ENCODE assay signal across 19 cellular contexts in the genomic region with DNA sequence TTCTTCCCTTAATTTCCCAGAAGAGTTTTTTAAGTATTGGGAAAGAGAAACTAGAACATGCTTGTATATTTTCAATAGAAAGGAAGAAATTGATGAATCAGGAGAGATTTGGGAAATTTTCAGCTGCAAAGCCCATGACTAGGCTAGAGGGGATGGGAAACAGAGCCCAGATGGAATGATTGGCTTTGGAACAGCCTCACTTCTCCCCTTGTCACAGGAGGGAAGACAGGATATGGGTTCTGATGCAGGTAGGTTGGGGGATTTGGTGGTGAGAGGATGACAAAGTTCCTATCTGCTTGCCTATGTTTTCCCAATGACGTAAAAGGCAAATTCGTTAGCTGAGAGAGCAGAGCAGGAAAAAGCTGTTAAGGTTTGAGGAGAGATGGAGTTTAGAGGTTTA. TPM values are rescaled to one million over a fixed set of nuclear protein-coding genes. Genes with fewer than 3 reads are reported as not detected.
A peak's percentile ranks its signal among the peaks of the same experiment; 100 is the strongest.
DNase-seq lines count a peak whose midpoint lies in the region; ATAC-seq, FAIRE-seq and TF ChIP-seq lines count a peak whose summit lies in the region.
"Had no signal": no experiment of that assay in that cellular context is flagged by ENCODE, and none has a peak within 500 bp of the region (broad histone marks: within the 10 kb centered on the region; RNA-seq: fewer than 3 reads in every experiment).

No MANE protein-coding gene starts in this region.

- H3K27ac ChIP-seq in GM23338 (ENCODE audit: low read depth) (no peak overlapping the region), IMR-90 (ENCODE audit: insufficient read depth, low read length) (no peak overlapping the region), H1 (ENCODE audit: low read depth, low read length) (no peak overlapping the region), neural progenitor cell (no peak overlapping the region), ovary (no peak overlapping the region)
- H3K27ac ChIP-seq: BLaER1, HL-60 had no signal

- no CpG with 5 or more reads among the region's 2 CpGs for WGBS in IMR-90 (ENCODE audit: extremely low coverage in 2 of 2, insufficient read length in 1 of 2), 2 experiments
- WGBS in H1 (ENCODE audit: extremely low coverage in 1 of 2, insufficient coverage in 1 of 2, insufficient read length in 1 of 2, insufficient replicate concordance in 2 of 2, low coverage in 1 of 2, low lambda C conversion rate in 2 of 2, missing lambda C conversion rate in 1 of 2), 2 experiments: 68% methylated on average over 2 of the region's 2 CpGs; no CpG with 5 or more reads in 1 of the 2 experiments
- 58 to 72% (median 58%) methylated on average over 2 of the region's 2 CpGs for WGBS in ovary, 3 donors

- H4K20me1 ChIP-seq in GM23338 (replicated peaks; ENCODE audit: insufficient read depth): no peaks in the 10 kb centered on the region
- no peaks in the 10 kb centered on the region for H4K20me1 ChIP-seq in IMR-90 (ENCODE audit: insufficient read depth, low read length)
- H4K20me1 ChIP-seq in H1 (replicated peaks in 1 of 2; ENCODE audit: control insufficient read depth in 1 of 2, insufficient read depth in 2 of 2, low read length in 2 of 2): no peaks in the 10 kb centered on the region
- H4K20me1 ChIP-seq in neural progenitor cell (ENCODE audit: low read depth): no peaks in the 10 kb centered on the region
- H4K20me1 ChIP-seq: BLaER1 had no signal

- H3K79me2 ChIP-seq in GM23338 (replicated peaks; ENCODE audit: insufficient read depth): no peaks in the 10 kb centered on the region
- H3K79me2 ChIP-seq in H1 (ENCODE audit: control insufficient read depth in 1 of 2, insufficient read depth in 2 of 2, low read length in 2 of 2): no peaks in the 10 kb centered on the region
- no peaks in the 10 kb centered on the region for H3K79me2 ChIP-seq in neural progenitor cell (ENCODE audit: low read depth)

- no peak for TF ChIP-seq CTCF in GM23338 (conservative IDR thresholded peaks at IDR 0.05; ENCODE audit: low read depth in 2 of 2)
- no peak for TF ChIP-seq CTCF in IMR-90 (conservative IDR thresholded peaks at IDR 0.05; ENCODE audit: low read depth, low read length)
- no peak for TF ChIP-seq CTCF in H1 (IDR thresholded peaks at IDR 0.05; ENCODE audit: control extremely low read depth in 1 of 3, insufficient read depth in 1 of 3, low read depth in 1 of 3, low read length in 3 of 3)
- no peak for TF ChIP-seq CTCF in neural progenitor cell (IDR thresholded peaks at IDR 0.05)
- TF ChIP-seq CTCF in ovary (IDR thresholded peaks at IDR 0.05): no peak

- intact Hi-C loops in IMR-90 (cut with micrococcal nuclease): no loop called here
- intact Hi-C loops in ovary (cut with DNase I): no loop called here

- no peak overlapping the region for H3K18ac ChIP-seq in IMR-90 (ENCODE audit: low read depth, low read length)
- H3K18ac ChIP-seq in H1 (ENCODE audit: extremely low read depth, low read length): no peak overlapping the region

- H2BK20ac ChIP-seq in IMR-90 (ENCODE audit: low read depth, low read length) (no peak overlapping the region), H1 (ENCODE audit: low read length) (no peak overlapping the region)

- H3K4me3 Mint-ChIP-seq in GM23338 (no peak overlapping the region; the same call in 2 of the 3 replicates), neural progenitor cell (no peak overlapping the region)
- H3K4me3 Mint-ChIP-seq: CD14-positive monocyte; CD4-positive, alpha-beta memory T cell; HFFc6 had no signal

- TF ChIP-seq RAD21 in IMR-90 (IDR thresholded peaks at IDR 0.05; ENCODE audit: low read length): no peak
- no peak for TF ChIP-seq RAD21 in H1 (IDR thresholded peaks at IDR 0.05 in 1 of 2, conservative IDR thresholded peaks at IDR 0.05 in 1 of 2; ENCODE audit: low read depth in 2 of 2, low read length in 2 of 2)

- peak; percentile 15 for DNase-seq in GM23338 (ENCODE audit: low spot score)
- DNase-seq in IMR-90: no peak
- no peak for DNase-seq in H1 (ENCODE audit: low read depth in 1 of 2, low spot score in 2 of 2)
- no peak for DNase-seq in neural progenitor cell (ENCODE audit: low spot score)
- DNase-seq in occipital lobe (lab: John Stamatoyannopoulos, UW): no peak
- DNase-seq in ovary: no peak
- DNase-seq: 8988T; CD4-positive, alpha-beta memory T cell; DMS153; DMS79; GDM1; HCEC 1CT; HFFc6 had no signal

- H3K9ac ChIP-seq in IMR-90 (ENCODE audit: low read depth, low read length): no peak overlapping the region
- no peak overlapping the region for H3K9ac ChIP-seq in H1 (replicated peaks in 1 of 4; ENCODE audit: extremely low read depth in 1 of 4, low read depth in 3 of 4, low read length in 3 of 4)
- H3K9ac ChIP-seq in neural progenitor cell: peak overlapping the region; percentile 19
- H3K9ac ChIP-seq: BLaER1 had no signal

- H3K4me1 Mint-ChIP-seq in GM23338 (peaks cover 6% of the 10 kb centered on the region), neural progenitor cell (peaks cover 5% of the 10 kb centered on the region)
- H3K4me1 Mint-ChIP-seq: CD4-positive, alpha-beta memory T cell had no signal

- H3K4me3 ChIP-seq in GM23338: no peak overlapping the region
- H3K4me3 ChIP-seq in IMR-90 (ENCODE audit: insufficient read depth, low read depth, low read length): no peak overlapping the region
- H3K4me3 ChIP-seq in H1 (ENCODE audit: extremely low read depth in 1 of 4, insufficient read depth in 2 of 4, low read depth in 3 of 4, low read length in 4 of 4): no peak overlapping the region
- no peak overlapping the region for H3K4me3 ChIP-seq in neural progenitor cell
- H3K4me3 ChIP-seq in ovary: no peak overlapping the region
- H3K4me3 ChIP-seq: BLaER1 had no signal

- H3K56ac ChIP-seq in IMR-90 (ENCODE audit: extremely low read depth, insufficient read depth, low read length): no peak overlapping the region
- no peak overlapping the region for H3K56ac ChIP-seq in H1 (replicated peaks; ENCODE audit: insufficient read length, low read depth, low read length)

- no TSS peak for BruUV-seq in IMR-90 (replicated peaks; lab: Mats Ljungman, UMichigan)

- CTCF ChIA-PET in IMR-90 (lab: Yijun Ruan, JAX) (no interaction called here), H1 (lab: Charles Lee; ENCODE audit: partially characterized antibody) (interaction anchor here (1.0 to 3.2 kb wide), 7 partner anchors 13 to 127 kb away, joined by 3 to 21 read pairs (median 4); no protein-coding TSS in a partner anchor)

- H4K91ac ChIP-seq in IMR-90 (ENCODE audit: insufficient read depth, low read depth, low read length): no peak overlapping the region
- H4K91ac ChIP-seq in H1 (replicated peaks; ENCODE audit: insufficient read length, low read length): no peak overlapping the region

- no peak overlapping the region for H3K27ac Mint-ChIP-seq in GM23338
- H3K27ac Mint-ChIP-seq in neural progenitor cell: no peak overlapping the region
- H3K27ac Mint-ChIP-seq: CD14-positive monocyte; CD4-positive, alpha-beta memory T cell; HFFc6 had no signal

- no peak overlapping the region for H4K8ac ChIP-seq in IMR-90 (ENCODE audit: low read depth in 2 of 2, low read length in 2 of 2)
- H4K8ac ChIP-seq in H1 (ENCODE audit: extremely low read depth, insufficient read depth, low read length): no peak overlapping the region

- H3K14ac ChIP-seq in IMR-90 (replicated peaks; ENCODE audit: low read depth, low read length) (no peak overlapping the region), H1 (ENCODE audit: insufficient read length) (no peak overlapping the region)

- H3K9me3 ChIP-seq in IMR-90 (ENCODE audit: control insufficient read depth, insufficient read depth, low read length) (no peaks in the 10 kb centered on the region), H1 (ENCODE audit: insufficient read depth in 2 of 2, low read depth in 1 of 2, low read length in 1 of 2) (no peaks in the 10 kb centered on the region; a peak in 1 of 4 replicates), neural progenitor cell (ENCODE audit: low read depth) (no peaks in the 10 kb centered on the region), ovary (no peaks in the 10 kb centered on the region)
- H3K9me3 ChIP-seq: BLaER1 had no signal

- H2BK120ac ChIP-seq in IMR-90 (ENCODE audit: low read depth, low read length): no peak overlapping the region
- H2BK120ac ChIP-seq in H1 (replicated peaks; ENCODE audit: low read depth, low read length): no peak overlapping the region

- no peaks in the 10 kb centered on the region for H3K9me2 ChIP-seq in GM23338 (ENCODE audit: insufficient read depth)

- no peak overlapping the region for H2AK5ac ChIP-seq in IMR-90 (ENCODE audit: low read depth, low read length)
- H2AK5ac ChIP-seq in H1 (ENCODE audit: low read depth, low read length): no peak overlapping the region

- no peak overlapping the region for H2BK15ac ChIP-seq in IMR-90 (ENCODE audit: low read depth, low read length)
- no peak overlapping the region for H2BK15ac ChIP-seq in H1 (ENCODE audit: low read length)

- ATAC-seq in GM23338 (peak; percentile 58), IMR-90 (ENCODE audit: low read depth) (no peak), GM21360 (IDR thresholded peaks at IDR 0.05; ENCODE audit: unreplicated experiment) (no peak)

- no peak for FAIRE-seq in H1 (lab: Jason Lieb, UNC)
- FAIRE-seq: GM12892, GM18507 had no signal

- POLR2A ChIA-PET in IMR-90 (lab: Charles Lee; ENCODE audit: unreplicated experiment) (no interaction called here), H1 (lab: Charles Lee; ENCODE audit: partially characterized antibody) (interaction anchor here (0.6 kb wide), 1 partner anchor 39 kb away, joined by 3 read pairs; no protein-coding TSS in a partner anchor)

- H3K4ac ChIP-seq in IMR-90 (ENCODE audit: low read depth, low read length) (no peak overlapping the region), H1 (replicated peaks; ENCODE audit: insufficient read length, low read depth, low read length) (no peak overlapping the region)

- no peaks in the 10 kb centered on the region for H3K27me3 ChIP-seq in GM23338 (ENCODE audit: insufficient read depth)
- peaks cover 2% of the 10 kb centered on the region for H3K27me3 ChIP-seq in IMR-90 (ENCODE audit: control insufficient read depth, insufficient read depth, low read length)
- H3K27me3 ChIP-seq in H1 (replicated peaks in 1 of 4; ENCODE audit: control insufficient read depth in 3 of 4, extremely low read depth in 1 of 4, insufficient read depth in 3 of 4, low read length in 3 of 4): no peaks in the 10 kb centered on the region
- H3K27me3 ChIP-seq in neural progenitor cell: no peaks in the 10 kb centered on the region
- no peaks in the 10 kb centered on the region for H3K27me3 ChIP-seq in ovary
- H3K27me3 ChIP-seq: BLaER1 had no signal

- no peak overlapping the region for H3K4me2 ChIP-seq in GM23338
- H3K4me2 ChIP-seq in IMR-90 (ENCODE audit: low read depth, low read length): no peak overlapping the region
- no peak overlapping the region for H3K4me2 ChIP-seq in H1 (ENCODE audit: insufficient read depth in 1 of 2, low read depth in 2 of 2, low read length in 2 of 2)
- no peak overlapping the region for H3K4me2 ChIP-seq in neural progenitor cell
- H3K4me2 ChIP-seq: BLaER1 had no signal

- no peak overlapping the region for H2BK5ac ChIP-seq in IMR-90 (ENCODE audit: low read depth, low read length, poor library complexity, severe bottlenecking)
- no peak overlapping the region for H2BK5ac ChIP-seq in H1 (ENCODE audit: low read depth, low read length)

- dilution Hi-C loops in IMR-90 (cut with HindIII; ENCODE audit: low sequenced_read_pairs, unreplicated experiment): no loop called here

- no peaks in the 10 kb centered on the region for H3F3A ChIP-seq in GM23338 (replicated peaks; ENCODE audit: low read depth)
- H3F3A ChIP-seq in neural progenitor cell (ENCODE audit: low read depth): no peaks in the 10 kb centered on the region

- no peaks in the 10 kb centered on the region for H3K36me3 Mint-ChIP-seq in GM23338 (ENCODE audit: low read depth)
- H3K36me3 Mint-ChIP-seq in neural progenitor cell: no peaks in the 10 kb centered on the region
- H3K36me3 Mint-ChIP-seq: CD14-positive monocyte; CD4-positive, alpha-beta memory T cell had no signal

- H3K27me3 Mint-ChIP-seq in GM23338 (ENCODE audit: insufficient read depth, low read depth, poor library complexity) (peaks cover 2% of the 10 kb centered on the region), neural progenitor cell (ENCODE audit: insufficient read depth, low read depth) (peaks cover 4% of the 10 kb centered on the region)
- H3K27me3 Mint-ChIP-seq: CD4-positive, alpha-beta memory T cell had no signal

- no peak for TF ChIP-seq POLR2A in IMR-90 (IDR thresholded peaks at IDR 0.05; ENCODE audit: low read depth, low read length)
- no peak for TF ChIP-seq POLR2A in H1 (IDR thresholded peaks at IDR 0.05; ENCODE audit: control extremely low read depth in 1 of 2, low read depth in 2 of 2, low read length in 2 of 2)
- TF ChIP-seq POLR2A in ovary (IDR thresholded peaks at IDR 0.05): no peak

- H2AFZ ChIP-seq in GM23338 (peak overlapping the region; percentile 3; the same call in 1 of the 2 replicates), IMR-90 (replicated peaks; ENCODE audit: low read length, poor library complexity) (peak overlapping the region; percentile 23), H1 (ENCODE audit: low read length) (0 out of 2 replicates have a peak overlapping the region, but pooled peaks have one; percentile 65), neural progenitor cell (replicated peaks) (peak overlapping the region; percentile 89)

- no peak overlapping the region for H3K23ac ChIP-seq in IMR-90 (ENCODE audit: low read depth, low read length)
- H3K23ac ChIP-seq in H1 (ENCODE audit: insufficient read length): no peak overlapping the region

- in situ Hi-C loops in IMR-90 (cut with MboI; ENCODE audit: low sequenced_read_pairs): no loop called here

- no peak for TF ChIP-seq EP300 in H1 (IDR thresholded peaks at IDR 0.05; ENCODE audit: borderline replicate concordance in 1 of 2, low read depth in 2 of 2, low read length in 2 of 2)
- no peak for TF ChIP-seq EP300 in ovary (IDR thresholded peaks at IDR 0.05)

- peaks cover 3% of the 10 kb centered on the region; the same call in 1 of the 2 replicates for H3K9me1 ChIP-seq in IMR-90 (ENCODE audit: insufficient read depth, low read length)

- H4K5ac ChIP-seq in IMR-90 (ENCODE audit: low read depth, low read length): no peak overlapping the region
- no peak overlapping the region for H4K5ac ChIP-seq in H1 (ENCODE audit: insufficient read length, low read depth, low read length)

- H3K4me1 ChIP-seq in GM23338 (ENCODE audit: insufficient read depth) (no peaks in the 10 kb centered on the region), IMR-90 (ENCODE audit: control insufficient read depth, insufficient read depth, low read length) (peaks cover 2% of the 10 kb centered on the region; the same call in 1 of the 2 replicates), H1 (replicated peaks in 1 of 4; ENCODE audit: control insufficient read depth in 3 of 4, insufficient read depth in 4 of 4, low read length in 3 of 4) (no peaks in the 10 kb centered on the region), neural progenitor cell (no peaks in the 10 kb centered on the region), ovary (ENCODE audit: insufficient read depth) (no peaks in the 10 kb centered on the region)
- H3K4me1 ChIP-seq: BLaER1 had no signal

- no peak overlapping the region for H2BK12ac ChIP-seq in H1 (ENCODE audit: low read depth, low read length)

- no peaks in the 10 kb centered on the region for H3K9me3 Mint-ChIP-seq in GM23338
- H3K9me3 Mint-ChIP-seq in neural progenitor cell: no peaks in the 10 kb centered on the region
- H3K9me3 Mint-ChIP-seq: CD4-positive, alpha-beta memory T cell; HFFc6 had no signal

- no peak overlapping the region for H2AK9ac ChIP-seq in IMR-90 (replicated peaks; ENCODE audit: low read depth, low read length, poor library complexity)

- no peaks in the 10 kb centered on the region for H3K79me1 ChIP-seq in IMR-90 (ENCODE audit: low read depth in 1 of 2, low read length in 2 of 2)
- no peaks in the 10 kb centered on the region for H3K79me1 ChIP-seq in H1 (ENCODE audit: low read depth, low read length)

- no peaks in the 10 kb centered on the region for H3K23me2 ChIP-seq in H1 (ENCODE audit: low read depth, low read length)

- H3K36me3 ChIP-seq in GM23338 (ENCODE audit: insufficient read depth) (no peaks in the 10 kb centered on the region), IMR-90 (ENCODE audit: control insufficient read depth, insufficient read depth, low read length) (no peaks in the 10 kb centered on the region), H1 (ENCODE audit: control insufficient read depth in 2 of 4, insufficient read depth in 4 of 4, low read length in 3 of 4) (no peaks in the 10 kb centered on the region), neural progenitor cell (no peaks in the 10 kb centered on the region), ovary (no peaks in the 10 kb centered on the region)
- H3K36me3 ChIP-seq: BLaER1 had no signal

RNA-seq across cellular contexts. Expression of gene ARID1A, which starts 31.0 kb away (rescaled TPM):
- 82.1 and 104 TPM in 2 replicates for total RNA-seq in GM23338 (2014; rRNA removed; shearing (Covaris generic))
- polyA plus RNA-seq in GM23338 (2016; fragmentation: Nextera tagmentation; extraction: Ambion mirVana): 50.0 and 62.6 TPM in 2 replicates
- total RNA-seq in IMR-90 (2012; rRNA removed): 14.0 and 16.7 TPM in 2 replicates
- 39.4 and 40.7 TPM in 2 replicates for polyA plus RNA-seq in IMR-90 (2012; rRNA removed)
- polyA plus RNA-seq in IMR-90 (2012; cell fraction: cytosol; rRNA removed): 21.1 and 38.8 TPM in 2 replicates
- polyA plus RNA-seq in IMR-90 (2012; cell fraction: nucleus; rRNA removed; ENCODE audit: low replicate concordance): 89.6 and 144 TPM in 2 replicates
- total RNA-seq in H1 (2021; fragmentation: NEBNext Ultra II Directional; extraction: Animal tissue kit (Norgen Biotek cat#: 25700)): 103 and 105 TPM in 2 replicates
- polyA plus RNA-seq in H1 (2011; rRNA removed): 52.1 and 86.7 TPM in 2 replicates
- 28.6 TPM for polyA plus RNA-seq in H1 (2011; cell fraction: cytosol; rRNA removed)
- 109 TPM for polyA plus RNA-seq in H1 (2011; cell fraction: nucleus; rRNA removed)
- 88.4 to 102 TPM (median 96.6 TPM) in 4 replicates for polyA plus RNA-seq in H1 (2012, experiment 1 of 2)
- polyA plus RNA-seq in H1 (2012, experiment 2 of 2): 29.8 TPM
- 55.4 TPM for polyA plus RNA-seq in H1 (2013, experiment 1 of 2)
- polyA plus RNA-seq in H1 (2013, experiment 2 of 2): 52.4 TPM
- 67.7 and 71.7 TPM in 2 replicates for polyA minus RNA-seq in H1 (2011; rRNA and poly(A)+ RNA removed)
- 90.5 TPM for polyA minus RNA-seq in H1 (2011; cell fraction: cytosol; rRNA and poly(A)+ RNA removed)
- 63.8 TPM for polyA minus RNA-seq in H1 (2011; cell fraction: nucleus; rRNA and poly(A)+ RNA removed)
- 43.1 and 70.6 TPM in 2 replicates for total RNA-seq in neural progenitor cell (ENCODE audit: low replicate concordance)
- 20.1 TPM for total RNA-seq in occipital lobe
- total RNA-seq in ovary: 100 to 1,000 TPM in 1 of 7 donors, 10 to 100 TPM in 6; 28.5 to 102 (median 77.5) TPM
- polyA plus RNA-seq in ovary: 10 to 100 TPM; 27.6 to 40.1 TPM

Comparison
In these comparisons a context has a peak if more than half of its experiments do, and no peak if none do; other contexts are left out.
1. H2AFZ ChIP-seq: peak in every context shown above with its lines; median percentile 89 in neural progenitor cell; 65 in H1; 23 in IMR-90; 3 in GM23338.